In the genomic region with DNA sequence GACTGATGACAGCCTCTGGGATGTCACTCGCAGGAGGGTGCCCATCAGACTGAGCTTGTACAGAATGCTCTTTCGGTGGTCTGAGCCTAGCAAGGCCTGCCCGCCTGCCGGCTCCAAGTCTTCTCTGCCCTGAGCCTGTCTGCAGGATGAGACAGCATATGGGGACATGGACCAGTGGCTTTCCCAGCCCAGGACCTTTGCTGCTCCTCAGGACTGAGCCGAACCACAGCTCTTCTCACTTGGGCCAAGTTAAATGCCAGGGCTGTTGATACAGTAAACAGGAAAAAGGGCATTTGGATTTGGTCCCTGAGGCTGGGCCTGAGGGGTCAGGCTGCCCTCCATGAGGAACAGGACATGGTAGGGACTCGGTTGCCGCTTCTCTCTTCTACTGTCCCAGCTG, we compare ENCODE assay signal across 23 cellular contexts.
A peak's percentile ranks its signal among the peaks of the same experiment; 100 is the strongest.
DNase-seq lines count a peak whose midpoint lies in the region; ATAC-seq, FAIRE-seq and TF ChIP-seq lines count a peak whose summit lies in the region.
"Had no signal": no experiment of that assay in that cellular context is flagged by ENCODE, and none has a peak within 500 bp of the region (broad histone marks: within the 10 kb centered on the region; RNA-seq: fewer than 3 reads in every experiment).

No MANE protein-coding gene starts in this region.

- no peaks in the 10 kb centered on the region for H3K36me3 Mint-ChIP-seq in HFFc6 (ENCODE audit: low read depth)
- peaks cover 3% of the 10 kb centered on the region for H3K36me3 Mint-ChIP-seq in endodermal cell (ENCODE audit: low read depth)
- H3K36me3 Mint-ChIP-seq in stimulated activated naive B cell treated with anti-CD40 and anti-IgM and Interleukin-4, amounts not matched to agents 10 μg/mL and 1 μg/mL and 100 μg/mL, for 72 hours: peaks cover 7 to 9% of the 10 kb centered on the region in 2 donors
- H3K36me3 Mint-ChIP-seq: CD8-positive, alpha-beta T cell had no signal

- DNase-seq in A549 (ENCODE audit: low read depth in 1 of 2, low spot score in 1 of 2) (no peak), HFFc6 (no peak), endodermal cell (peak; percentile 21), HuH-7 (ENCODE audit: low spot score) (no peak), NCI-H2196 treated with DMSO at 0.1 percent for 48 hours (lab: John Stamatoyannopoulos, UW; ENCODE audit: unreplicated experiment) (no peak)
- DNase-seq in stimulated activated naive B cell treated with anti-CD40 and anti-IgM and Interleukin-4, amounts not matched to agents 10 μg/mL and 1 μg/mL and 100 μg/mL, for 72 hours: no peak
- DNase-seq: CD8-positive, alpha-beta T cell; DMS53; H7; Karpas-422; MM.1S; NCI-H1092 treated with DMSO at 0.1 percent for 48 hours; NCI-H1694 treated with DMSO at 0.1 percent for 48 hours; NCI-H510A; NCI-H774; OCI-M1; RPMI8226; SHP77 treated with DMSO at 0.1 percent for 48 hours; SK-N-SH had no signal

- H3K9me3 Mint-ChIP-seq in HFFc6 (no peaks in the 10 kb centered on the region), endodermal cell (peaks cover 24% of the 10 kb centered on the region)
- H3K9me3 Mint-ChIP-seq in stimulated activated naive B cell treated with anti-CD40 and anti-IgM and Interleukin-4, amounts not matched to agents 10 μg/mL and 1 μg/mL and 100 μg/mL, for 72 hours: peaks cover 6 to 7% of the 10 kb centered on the region in 2 donors

- TF ChIP-seq EP300 in A549 (IDR thresholded peaks at IDR 0.05): no peak

- H3K4me1 Mint-ChIP-seq in HFFc6 (ENCODE audit: low read depth): peaks cover 57% of the 10 kb centered on the region
- H3K4me1 Mint-ChIP-seq in endodermal cell: peaks cover 16% of the 10 kb centered on the region
- H3K4me1 Mint-ChIP-seq in stimulated activated naive B cell treated with anti-CD40 and anti-IgM and Interleukin-4, amounts not matched to agents 10 μg/mL and 1 μg/mL and 100 μg/mL, for 72 hours: peaks cover 31 to 37% of the 10 kb centered on the region in 2 donors

- CTCF ChIA-PET in A549 (lab: Yijun Ruan, JAX): no interaction called here

- WGBS in A549 (ENCODE audit: missing lambda C conversion rate): 88% methylated on average over 7 of the region's 7 CpGs
- WGBS in endodermal cell (ENCODE audit: insufficient coverage in 1 of 2, insufficient read length in 1 of 2), 2 experiments: 92 to 96% methylated on average over 7 of the region's 7 CpGs

- H3K4me1 ChIP-seq in A549 (peaks cover 56% of the 10 kb centered on the region), endodermal cell (ENCODE audit: control insufficient read depth, insufficient read depth, low read length) (no peaks in the 10 kb centered on the region)

- H3K4me3 Mint-ChIP-seq in HFFc6 (no peak overlapping the region), endodermal cell (no peak overlapping the region)
- no peak overlapping the region for H3K4me3 Mint-ChIP-seq in stimulated activated naive B cell treated with anti-CD40 and anti-IgM and Interleukin-4, amounts not matched to agents 10 μg/mL and 1 μg/mL and 100 μg/mL, for 72 hours
- H3K4me3 Mint-ChIP-seq: CD8-positive, alpha-beta T cell had no signal

- H3K36me3 ChIP-seq in endodermal cell (ENCODE audit: control insufficient read depth, insufficient read depth, low read length): no peaks in the 10 kb centered on the region
- H3K36me3 ChIP-seq: BLaER1 had no signal

- H3K27ac ChIP-seq in A549 (peak overlapping the region; percentile 41 to 98; a peak in 5 of 6 replicates), endodermal cell (ENCODE audit: low read depth, low read length) (no peak overlapping the region)
- H3K27ac ChIP-seq: BLaER1 had no signal

- H3K27ac Mint-ChIP-seq in HFFc6 (peak overlapping the region; percentile 40; the same call in 1 of the 2 replicates), endodermal cell (no peak overlapping the region)
- peak overlapping the region; percentile 57 for H3K27ac Mint-ChIP-seq in stimulated activated naive B cell treated with anti-CD40 and anti-IgM and Interleukin-4, amounts not matched to agents 10 μg/mL and 1 μg/mL and 100 μg/mL, for 72 hours
- H3K27ac Mint-ChIP-seq: CD8-positive, alpha-beta T cell had no signal

- H3K9me3 ChIP-seq in A549: no peaks in the 10 kb centered on the region
- H3K9me3 ChIP-seq in endodermal cell (ENCODE audit: control insufficient read depth, low read length): peaks cover 5% of the 10 kb centered on the region
- H3K9me3 ChIP-seq: SK-N-SH had no signal

- no peak for TF ChIP-seq POLR2A in A549 (IDR thresholded peaks at IDR 0.05; ENCODE audit: low read length)

- H3K27me3 ChIP-seq in endodermal cell (ENCODE audit: control insufficient read depth, insufficient read depth, low read length, poor library complexity, severe bottlenecking): no peaks in the 10 kb centered on the region
- H3K27me3 ChIP-seq: BLaER1 had no signal

- ATAC-seq in A549 (no peak), esophagus mucosa (no peak)
- no peak for ATAC-seq in stimulated activated naive B cell treated with anti-CD40 and anti-IgM and Interleukin-4, amounts not matched to agents 10 μg/mL and 1 μg/mL and 100 μg/mL, for 72 hours (replicated peaks)
- ATAC-seq: CD8-positive, alpha-beta T cell had no signal

- POLR2A ChIA-PET in A549 (lab: Yijun Ruan, JAX): no interaction called here

- no peak overlapping the region for H3K9ac ChIP-seq in endodermal cell (ENCODE audit: extremely low read depth, low read length, poor library complexity, severe bottlenecking)
- H3K9ac ChIP-seq: BLaER1, SK-N-SH had no signal

- no peak for TF ChIP-seq RAD21 in A549 (conservative IDR thresholded peaks at IDR 0.05 in 1 of 2, IDR thresholded peaks at IDR 0.05 in 1 of 2)

- H3K4me3 ChIP-seq in A549 (no peak overlapping the region), endodermal cell (ENCODE audit: low read length) (no peak overlapping the region)
- H3K4me3 ChIP-seq: BLaER1 had no signal

- TF ChIP-seq CTCF in A549 (IDR thresholded peaks at IDR 0.05) (no peak), HFFc6 (IDR thresholded peaks at IDR 0.05) (no peak), endodermal cell (conservative IDR thresholded peaks at IDR 0.05) (no peak)

- no peak overlapping the region for H3K4me2 ChIP-seq in A549
- H3K4me2 ChIP-seq: BLaER1, SK-N-SH had no signal

- H3K27me3 Mint-ChIP-seq in HFFc6 (ENCODE audit: insufficient read depth): no peaks in the 10 kb centered on the region; the same call in 1 of the 2 replicates
- H3K27me3 Mint-ChIP-seq in endodermal cell (ENCODE audit: insufficient read depth): peaks cover 1% of the 10 kb centered on the region
- peaks cover 0 to 12% of the 10 kb centered on the region in 2 donors for H3K27me3 Mint-ChIP-seq in stimulated activated naive B cell treated with anti-CD40 and anti-IgM and Interleukin-4, amounts not matched to agents 10 μg/mL and 1 μg/mL and 100 μg/mL, for 72 hours

- no peak for FAIRE-seq in A549 (lab: Jason Lieb, UNC)
- FAIRE-seq: GM12891, GM18507 had no signal

TF ChIP-seq in A549, 52 proteins besides CTCF, POLR2A, EP300 and RAD21:
- TF ChIP-seq EHF (CRISPR knock-in tag; IDR thresholded peaks at IDR 0.05) (no peak), BHLHE40 (IDR thresholded peaks at IDR 0.05; ENCODE audit: low read depth, low read length) (no peak), HES2 (IDR thresholded peaks at IDR 0.05) (no peak), JUNB (IDR thresholded peaks at IDR 0.05) (no peak)
